In the genomic region with DNA sequence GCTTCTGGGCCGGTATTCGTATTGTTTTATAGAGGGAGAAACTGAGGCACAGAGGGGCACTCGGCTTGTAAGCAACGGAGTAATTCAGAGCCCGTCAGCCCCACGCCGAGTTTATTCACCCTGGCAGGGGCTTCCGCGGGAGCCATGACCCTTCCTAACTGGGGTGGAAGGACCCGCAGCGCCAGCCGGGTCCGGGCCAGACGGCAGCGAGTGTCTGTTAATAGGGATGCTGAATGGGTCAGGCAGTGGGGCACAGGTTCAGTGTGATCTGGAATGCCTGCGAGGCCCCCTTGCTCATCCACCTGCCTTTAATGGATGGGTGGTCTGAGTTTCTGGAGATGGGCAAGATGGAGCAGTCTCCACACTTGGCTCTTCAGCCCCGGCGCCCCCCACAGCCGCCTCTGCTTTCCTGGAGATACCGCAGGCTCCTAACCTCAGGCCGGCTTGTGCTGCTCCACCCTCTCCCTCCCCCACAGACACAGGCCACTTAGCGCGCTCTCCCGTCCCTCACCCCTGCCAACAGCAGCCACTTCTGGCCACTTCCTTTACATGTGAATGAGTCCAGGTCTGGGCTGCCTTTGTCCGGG, we compare ENCODE assay signal across 8 cellular contexts.
DNase-seq lines count a peak whose midpoint lies in the region; ATAC-seq and TF ChIP-seq lines count a peak whose summit lies in the region.

No MANE protein-coding gene starts in this region.

- peaks cover 10% of the 10 kb centered on the region for H3K4me1 ChIP-seq in HAP-1
- H3K4me1 ChIP-seq in right atrium auricular region, result peaks cover 0 to 41% of the 10 kb centered on the region in 2 donors

- no peaks in the 10 kb centered on the region for H3K9me3 ChIP-seq in HAP-1
- no peaks in the 10 kb centered on the region for H3K9me3 ChIP-seq in right atrium auricular region

- ATAC-seq in HG02840 (IDR thresholded peaks at IDR 0.05; ENCODE audit: low FRiP score, unreplicated experiment) (no peak), GM18505 (IDR thresholded peaks at IDR 0.05; ENCODE audit: unreplicated experiment) (no peak)

- H3K27ac ChIP-seq in right atrium auricular region, result peak overlapping the region; percentile 39 to 70

- TF ChIP-seq POLR2A in GM18505 (IDR thresholded peaks at IDR 0.05; ENCODE audit: borderline replicate concordance, extremely low read depth, insufficient read depth, insufficient read length), result no peak

- no peaks in the 10 kb centered on the region for H3K36me3 ChIP-seq in HAP-1 (replicated peaks)
- H3K36me3 ChIP-seq in right atrium auricular region, result no peaks in the 10 kb centered on the region

- H3K36me3 Mint-ChIP-seq in activated CD4-positive, alpha-beta memory T cell treated with anti-CD3 and anti-CD28 coated beads, Interleukin-2, amount 10 ng/mL, durations not matched to agents 7 days and 5 days (ENCODE audit: low read depth), result peaks cover 8% of the 10 kb centered on the region

- H3K27me3 ChIP-seq in HAP-1 (ENCODE audit: low read depth), result peaks cover 3% of the 10 kb centered on the region; the same call in 1 of the 2 replicates
- H3K27me3 ChIP-seq in right atrium auricular region, result peaks cover 0 to 9% of the 10 kb centered on the region in 2 donors

- no peak for TF ChIP-seq CTCF in right atrium auricular region (IDR thresholded peaks at IDR 0.05)

- no peak overlapping the region for H3K4me3 ChIP-seq in HAP-1
- H3K4me3 ChIP-seq in right atrium auricular region, result peak overlapping the region in 1 of 2 donors; percentile 53

- DNase-seq in HAP-1 (ENCODE audit: low spot score in 2 of 2) (peak; percentile 11 to 68), right atrium auricular region (ENCODE audit: low spot score) (no peak), NCI-H1105 (lab: John Stamatoyannopoulos, UW) (no peak), NCI-H2196 (lab: John Stamatoyannopoulos, UW; ENCODE audit: unreplicated experiment) (no peak)
- peak; percentile 60 for DNase-seq in activated CD4-positive, alpha-beta memory T cell treated with anti-CD3 and anti-CD28 coated beads, Interleukin-2, amount 10 ng/mL, durations not matched to agents 7 days and 5 days
- peak; percentile 14 for DNase-seq in stimulated activated CD8-positive, alpha-beta memory T cell treated with anti-CD3 and anti-CD28 coated beads, Interleukin-15, amount 100 ng/mL, for 24 hours (ENCODE audit: low read depth)

- POLR2A ChIA-PET in activated CD4-positive, alpha-beta memory T cell treated with anti-CD3 and anti-CD28 coated beads, Interleukin-2, amount 10 ng/mL, durations not matched to agents 7 days and 5 days (lab: Charles Lee), result interaction anchor here (3.6 to 4.5 kb wide), 2 partner anchors 14 to 146 kb away, joined by 29 to 30 read pairs; a partner anchor contains a TSS

- in situ Hi-C loops in HAP-1 (cut with MboI; ENCODE audit: low sequenced_read_pairs), result no loop called here

- H3K4me3 Mint-ChIP-seq in activated CD4-positive, alpha-beta memory T cell treated with anti-CD3 and anti-CD28 coated beads, Interleukin-2, amount 10 ng/mL, durations not matched to agents 7 days and 5 days, result peak overlapping the region; percentile 73

- H3K27ac Mint-ChIP-seq in activated CD4-positive, alpha-beta memory T cell treated with anti-CD3 and anti-CD28 coated beads, Interleukin-2, amount 10 ng/mL, durations not matched to agents 7 days and 5 days, result peak overlapping the region; percentile 67

- H3K9me3 Mint-ChIP-seq in activated CD4-positive, alpha-beta memory T cell treated with anti-CD3 and anti-CD28 coated beads, Interleukin-2, amount 10 ng/mL, durations not matched to agents 7 days and 5 days, result no peaks in the 10 kb centered on the region

- CTCF ChIA-PET in activated CD4-positive, alpha-beta memory T cell treated with anti-CD3 and anti-CD28 coated beads, Interleukin-2, amount 10 ng/mL, durations not matched to agents 7 days and 5 days (lab: Charles Lee), result no interaction called here

- H3K4me1 Mint-ChIP-seq in activated CD4-positive, alpha-beta memory T cell treated with anti-CD3 and anti-CD28 coated beads, Interleukin-2, amount 10 ng/mL, durations not matched to agents 7 days and 5 days, result peaks cover 64% of the 10 kb centered on the region

- H3K27me3 Mint-ChIP-seq in activated CD4-positive, alpha-beta memory T cell treated with anti-CD3 and anti-CD28 coated beads, Interleukin-2, amount 10 ng/mL, durations not matched to agents 7 days and 5 days, result peaks cover 39% of the 10 kb centered on the region

Comparison
In these comparisons a context has a peak if more than half of its experiments do, and no peak if none do; other contexts are left out.
1. DNase-seq: peak in HAP-1 (2 of 2), activated CD4-positive, alpha-beta memory T cell treated with anti-CD3 and anti-CD28 coated beads, Interleukin-2, amount 10 ng/mL, durations not matched to agents 7 days and 5 days (single experiment) and stimulated activated CD8-positive, alpha-beta memory T cell treated with anti-CD3 and anti-CD28 coated beads, Interleukin-15, amount 100 ng/mL, for 24 hours (single experiment); none in right atrium auricular region (single experiment), NCI-H1105 (single experiment) and NCI-H2196 (single experiment).